In genomic region chr14:70821581-70821915, GRCh38 we compare ENCODE assay signal across 8 cellular contexts. TPM values are rescaled to one million over a fixed set of nuclear protein-coding genes. Genes with fewer than 3 reads are reported as not detected.
DNase-seq lines count a peak whose midpoint lies in the region; ATAC-seq and TF ChIP-seq lines count a peak whose summit lies in the region.

No MANE protein-coding gene starts in this region.

- intact Hi-C loops in natural killer cell (cut with micrococcal nuclease), result loop anchor here (5.0 kb wide), 1 partner anchor 66 kb away; no protein-coding TSS in a partner anchor

- no peak overlapping the region for H3K27ac ChIP-seq in duodenal mucosa (ENCODE audit: low read depth, low read length)

- peak overlapping the region in 1 of 2 donors; percentile 79 for H3K27ac Mint-ChIP-seq in natural killer cell

- H3K4me1 Mint-ChIP-seq in natural killer cell, result peaks cover 14 to 20% of the 10 kb centered on the region in 2 donors

- H3K79me2 ChIP-seq in Loucy (ENCODE audit: insufficient read depth, low read length), result no peaks in the 10 kb centered on the region

- H3K36me3 Mint-ChIP-seq in natural killer cell, result no peaks in the 10 kb centered on the region

- H3K9me3 ChIP-seq in Loucy (ENCODE audit: insufficient read depth, low read depth, low read length) (no peaks in the 10 kb centered on the region), duodenal mucosa (ENCODE audit: control insufficient read depth in 1 of 2, low read length in 2 of 2) (no peaks in the 10 kb centered on the region)

- peak overlapping the region; percentile 90 for H3K4me2 ChIP-seq in Loucy (ENCODE audit: low read depth, low read length, poor library complexity, severe bottlenecking)

- H3K9ac ChIP-seq in Loucy (ENCODE audit: low read depth, low read length, poor library complexity, severe bottlenecking) (peak overlapping the region; percentile 78), duodenal mucosa (ENCODE audit: low read depth in 1 of 2, low read length in 2 of 2) (peak overlapping the region; percentile 59 to 73)

- no peak for TF ChIP-seq CTCF in AG10803 (conservative IDR thresholded peaks at IDR 0.05; ENCODE audit: low read length)
- no peak for TF ChIP-seq CTCF in Loucy (conservative IDR thresholded peaks at IDR 0.05; ENCODE audit: low read length)
- no peak for TF ChIP-seq CTCF in natural killer cell (IDR thresholded peaks at IDR 0.05)

- ATAC-seq in natural killer cell, result no peak

- no peak for DNase-seq in AG10803 (ENCODE audit: low read depth)
- no peak for DNase-seq in natural killer cell
- DNase-seq in mesenteric fat pad (ENCODE audit: low spot score), result no peak
- DNase-seq in NCI-H510A (lab: John Stamatoyannopoulos, UW), result no peak
- DNase-seq in NCI-H446 treated with DMSO at 0.1 percent for 48 hours (lab: John Stamatoyannopoulos, UW), result no peak
- no peak for DNase-seq in activated CD4-positive, CD25-positive, alpha-beta regulatory T cell (lab: John Stamatoyannopoulos, UW)

- peaks cover 17 to 29% of the 10 kb centered on the region in 2 donors for H3K27me3 Mint-ChIP-seq in natural killer cell (ENCODE audit: low read depth in 2 of 2)

- H2AFZ ChIP-seq in Loucy (ENCODE audit: low read length), result peak overlapping the region; percentile 99

- H3K4me1 ChIP-seq in Loucy (ENCODE audit: insufficient read depth, low read length, poor library complexity, severe bottlenecking), result peaks cover 20% of the 10 kb centered on the region
- peaks cover 13 to 14% of the 10 kb centered on the region in 2 donors for H3K4me1 ChIP-seq in duodenal mucosa (ENCODE audit: control insufficient read depth in 1 of 2, insufficient read depth in 2 of 2, low read length in 2 of 2)

- H3K9me2 ChIP-seq in Loucy (replicated peaks; ENCODE audit: low read depth, low read length), result no peaks in the 10 kb centered on the region

- H3K4me3 Mint-ChIP-seq in natural killer cell, result peak overlapping the region; percentile 21

- no peaks in the 10 kb centered on the region for H4K20me1 ChIP-seq in Loucy (ENCODE audit: insufficient read depth, low read length, poor library complexity, severe bottlenecking)

- no peaks in the 10 kb centered on the region for H3K36me3 ChIP-seq in Loucy (ENCODE audit: insufficient read depth, low read length)
- no peaks in the 10 kb centered on the region for H3K36me3 ChIP-seq in duodenal mucosa (ENCODE audit: control insufficient read depth in 1 of 2, insufficient read depth in 2 of 2, low read length in 2 of 2)

- H3F3A ChIP-seq in Loucy (ENCODE audit: low read depth), result no peaks in the 10 kb centered on the region

- no peaks in the 10 kb centered on the region for H3K9me3 Mint-ChIP-seq in natural killer cell

- H3K4me3 ChIP-seq in AG10803 (ENCODE audit: low read length) (peak overlapping the region; percentile 73), Loucy (ENCODE audit: low read length, poor library complexity, severe bottlenecking) (peak overlapping the region; percentile 82), duodenal mucosa (ENCODE audit: low read depth in 1 of 2, low read length in 2 of 2) (peak overlapping the region; percentile 79 to 82)

- H3K27me3 ChIP-seq in Loucy (ENCODE audit: insufficient read depth, low read length, poor library complexity, severe bottlenecking), result peaks cover 11% of the 10 kb centered on the region
- peaks cover 0 to 21% of the 10 kb centered on the region in 2 donors for H3K27me3 ChIP-seq in duodenal mucosa (ENCODE audit: control insufficient read depth in 1 of 2, insufficient read depth in 2 of 2, low read length in 2 of 2)

RNA-seq across cellular contexts. Expression of gene MAP3K9, which starts 12.2 kb away (rescaled TPM):
- total RNA-seq in natural killer cell (1 to 10 TPM; 3.6 to 7.9 (median 3.8) TPM), mesenteric fat pad (0.26 TPM)
